ENCODE assay signal across 25 cellular contexts in genomic region chr3:55676643-55677042, GRCh38.
"Had no signal": no experiment of that assay in that cellular context is flagged by ENCODE, and none has a peak within 500 bp of the region (broad histone marks: within the 10 kb centered on the region; RNA-seq: fewer than 3 reads in every experiment).

No MANE protein-coding gene starts in this region.

- H3K4me1 ChIP-seq: ascending aorta, right lobe of liver, uterus had no signal

- H3K27me3 Mint-ChIP-seq: activated CD4-positive, alpha-beta T cell treated with anti-CD3 and anti-CD28 coated beads, Interleukin-2, amount 10 ng/mL, durations not matched to agents 24 days and 14 days; activated T-cell treated with anti-CD3 and anti-CD28 coated beads, Interleukin-2, amount 50 U/mL, for 24 hours; central memory CD8-positive, alpha-beta T cell; effector memory CD8-positive, alpha-beta T cell; memory B cell had no signal

- H3K36me3 Mint-ChIP-seq: memory B cell; natural killer cell treated with Interleukin-12 subunit alpha and Interleukin-12 subunit beta and Interleukin-15 and Interleukin-18, amount 100 ng/mL, for 72 hours; stimulated activated effector memory CD8-positive, alpha-beta T cell treated with anti-CD3 and anti-CD28 coated beads, Interleukin-12 subunit alpha, Interleukin-12 subunit beta, amount 100 ng/mL, for 72 hours had no signal

- H3K36me3 ChIP-seq: ascending aorta, right lobe of liver, transverse colon, uterus had no signal

- H3K27ac Mint-ChIP-seq: activated CD4-positive, alpha-beta T cell treated with anti-CD3 and anti-CD28 coated beads, Interleukin-2, amount 10 ng/mL, durations not matched to agents 24 days and 14 days; activated naive CD4-positive, alpha-beta T cell treated with anti-CD3 and anti-CD28 coated beads, Interleukin-2, amount 50 U/mL, for 72 hours; activated T-cell treated with anti-CD3 and anti-CD28 coated beads, Interleukin-2, amount 50 U/mL, for 24 hours; activated T-helper 17 cell treated with anti-CD3 and anti-CD28 coated beads, Interleukin-2, amount 50 U/mL, for 72 hours; effector memory CD8-positive, alpha-beta T cell; memory B cell; natural killer cell treated with Interleukin-12 subunit alpha and Interleukin-12 subunit beta and Interleukin-15 and Interleukin-18, amount 100 ng/mL, for 72 hours; stimulated activated effector memory CD8-positive, alpha-beta T cell treated with anti-CD3 and anti-CD28 coated beads, Interleukin-12 subunit alpha, Interleukin-12 subunit beta, amount 100 ng/mL, for 72 hours; T-helper 2 cell treated with Interferon-gamma antibody and Interleukin-4, amounts not matched to agents 5 μg/mL and 100 μg/mL, for 36 hours had no signal

- H3K4me3 Mint-ChIP-seq: activated CD4-positive, alpha-beta T cell treated with anti-CD3 and anti-CD28 coated beads, Interleukin-2, amount 10 ng/mL, durations not matched to agents 24 days and 14 days; activated T-cell treated with anti-CD3 and anti-CD28 coated beads, Interleukin-2, amount 50 U/mL, for 24 hours; activated T-helper 17 cell treated with anti-CD3 and anti-CD28 coated beads, Interleukin-2, amount 50 U/mL, for 72 hours; central memory CD8-positive, alpha-beta T cell; effector memory CD8-positive, alpha-beta T cell; memory B cell; natural killer cell treated with Interleukin-12 subunit alpha and Interleukin-12 subunit beta and Interleukin-15 and Interleukin-18, amount 100 ng/mL, for 72 hours; stimulated activated effector memory CD8-positive, alpha-beta T cell treated with anti-CD3 and anti-CD28 coated beads, Interleukin-12 subunit alpha, Interleukin-12 subunit beta, amount 100 ng/mL, for 72 hours; stimulated activated naive CD8-positive, alpha-beta T cell treated with anti-CD3 and anti-CD28 coated beads, Interleukin-15, amount 100 ng/mL, for 72 hours; T-helper 2 cell treated with Interferon-gamma antibody and Interleukin-4, amounts not matched to agents 5 μg/mL and 100 μg/mL, for 36 hours had no signal

- DNase-seq: activated CD4-positive, alpha-beta T cell treated with anti-CD3 and anti-CD28 coated beads, Interleukin-2, amount 10 ng/mL, durations not matched to agents 24 days and 14 days; activated T-cell treated with anti-CD3 and anti-CD28 coated beads, Interleukin-2, amount 50 U/mL, for 24 hours; dorsolateral prefrontal cortex; effector memory CD8-positive, alpha-beta T cell; foreskin melanocyte; glutamatergic neuron; hippocampal formation; right lobe of liver; small intestine; stimulated activated CD4-positive, alpha-beta T cell treated with anti-CD3 and anti-CD28 coated beads, Interleukin-2, amount 100 ng/mL, for 24 hours; stimulated activated naive CD8-positive, alpha-beta T cell treated with anti-CD3 and anti-CD28 coated beads, Interleukin-15, amount 100 ng/mL, for 72 hours; transverse colon; uterus had no signal

- H3K4me3 ChIP-seq: ascending aorta, dorsolateral prefrontal cortex, right lobe of liver, transverse colon, uterus had no signal

- H3K27ac ChIP-seq: ascending aorta, dorsolateral prefrontal cortex, parathyroid adenoma, right lobe of liver, transverse colon, uterus, VCaP had no signal

- ATAC-seq: activated CD4-positive, CD25-positive, alpha-beta regulatory T cell treated with anti-CD3 and anti-CD28 coated beads, Interleukin-2, amount 50 U/mL, for 24 hours; activated naive CD4-positive, alpha-beta T cell treated with anti-CD3 and anti-CD28 coated beads, Interleukin-2, amount 50 U/mL, for 72 hours; activated T-helper 17 cell treated with anti-CD3 and anti-CD28 coated beads, Interleukin-2, amount 50 U/mL, for 72 hours; effector memory CD8-positive, alpha-beta T cell; esophagus mucosa; natural killer cell treated with Interleukin-12 subunit alpha and Interleukin-12 subunit beta and Interleukin-15 and Interleukin-18, amount 100 ng/mL, for 72 hours; right lobe of liver; stimulated activated effector memory CD8-positive, alpha-beta T cell treated with anti-CD3 and anti-CD28 coated beads, Interleukin-12 subunit alpha, Interleukin-12 subunit beta, amount 100 ng/mL, for 72 hours; stimulated activated naive CD8-positive, alpha-beta T cell treated with anti-CD3 and anti-CD28 coated beads, Interleukin-15, amount 100 ng/mL, for 72 hours had no signal

- H3K9me3 Mint-ChIP-seq: activated T-cell treated with anti-CD3 and anti-CD28 coated beads, Interleukin-2, amount 50 U/mL, for 24 hours; memory B cell; T-helper 2 cell treated with Interferon-gamma antibody and Interleukin-4, amounts not matched to agents 5 μg/mL and 100 μg/mL, for 36 hours had no signal

- H3K4me1 Mint-ChIP-seq: activated CD4-positive, alpha-beta T cell treated with anti-CD3 and anti-CD28 coated beads, Interleukin-2, amount 10 ng/mL, durations not matched to agents 24 days and 14 days; activated T-helper 17 cell treated with anti-CD3 and anti-CD28 coated beads, Interleukin-2, amount 50 U/mL, for 72 hours; central memory CD8-positive, alpha-beta T cell; stimulated activated effector memory CD8-positive, alpha-beta T cell treated with anti-CD3 and anti-CD28 coated beads, Interleukin-12 subunit alpha, Interleukin-12 subunit beta, amount 100 ng/mL, for 72 hours; stimulated activated naive CD8-positive, alpha-beta T cell treated with anti-CD3 and anti-CD28 coated beads, Interleukin-15, amount 100 ng/mL, for 72 hours had no signal

- H3K27me3 ChIP-seq: ascending aorta, dorsolateral prefrontal cortex, right lobe of liver, transverse colon, uterus had no signal

- H3K9me3 ChIP-seq: ascending aorta, right lobe of liver, transverse colon, uterus had no signal
